Comparison of ENCODE assay signal across 13 cellular contexts in genomic region chr6:16483315-16483875, GRCh38.
DNase-seq lines count a peak whose midpoint lies in the region; ATAC-seq, FAIRE-seq and TF ChIP-seq lines count a peak whose summit lies in the region.
"Had no signal": no experiment of that assay in that cellular context is flagged by ENCODE, and none has a peak within 500 bp of the region (broad histone marks: within the 10 kb centered on the region; RNA-seq: fewer than 3 reads in every experiment).

No MANE protein-coding gene starts in this region.

- no peaks in the 10 kb centered on the region for H3K9me3 Mint-ChIP-seq in CD4-positive, CD25-positive, alpha-beta regulatory T cell
- H3K9me3 Mint-ChIP-seq in central memory CD8-positive, alpha-beta T cell, result no peaks in the 10 kb centered on the region
- peaks cover 7% of the 10 kb centered on the region for H3K9me3 Mint-ChIP-seq in mesothelial cell of epicardium

- H3K27me3 ChIP-seq in CD4-positive, CD25-positive, alpha-beta regulatory T cell (ENCODE audit: control insufficient read depth, insufficient read depth, low read length), result no peaks in the 10 kb centered on the region
- H3K27me3 ChIP-seq: BLaER1, esophagus muscularis mucosa had no signal

- H3K27me3 Mint-ChIP-seq in CD4-positive, CD25-positive, alpha-beta regulatory T cell, result no peaks in the 10 kb centered on the region
- no peaks in the 10 kb centered on the region for H3K27me3 Mint-ChIP-seq in central memory CD8-positive, alpha-beta T cell
- no peaks in the 10 kb centered on the region for H3K27me3 Mint-ChIP-seq in mesothelial cell of epicardium (ENCODE audit: low read depth)

- H3K27ac Mint-ChIP-seq in CD4-positive, CD25-positive, alpha-beta regulatory T cell, result peak overlapping the region; percentile 93 to 97 (median 97)
- peak overlapping the region; percentile 94 for H3K27ac Mint-ChIP-seq in central memory CD8-positive, alpha-beta T cell (ENCODE audit: low read depth)
- H3K27ac Mint-ChIP-seq in mesothelial cell of epicardium, result no peak overlapping the region

- ATAC-seq in CD4-positive, CD25-positive, alpha-beta regulatory T cell (ENCODE audit: low read depth in 2 of 2), result peak; percentile 49 to 50
- ATAC-seq in HG03558 (IDR thresholded peaks at IDR 0.05; ENCODE audit: extremely low read depth, unreplicated experiment) (peak; percentile 39), GM19463 (IDR thresholded peaks at IDR 0.05; ENCODE audit: unreplicated experiment) (no peak)
- ATAC-seq in central memory CD8-positive, alpha-beta T cell (replicated peaks; ENCODE audit: extremely low read depth, poor library complexity, severe bottlenecking), result peak; percentile 36

- no peak for TF ChIP-seq CTCF in mesothelial cell of epicardium (IDR thresholded peaks at IDR 0.05; ENCODE audit: unreplicated experiment)

- peak; percentile 29 to 91 (median 80) for DNase-seq in CD4-positive, CD25-positive, alpha-beta regulatory T cell
- DNase-seq in GM19239 (ENCODE audit: insufficient read length, low spot score), result no peak
- peak in 1 of 2 donors; percentile 40 for DNase-seq in central memory CD8-positive, alpha-beta T cell (ENCODE audit: low spot score in 2 of 2)
- DNase-seq in mesothelial cell of epicardium (ENCODE audit: low spot score in 2 of 2, unreplicated experiment in 2 of 2), result no peak
- no peak for DNase-seq in NCI-H2227 (lab: John Stamatoyannopoulos, UW; ENCODE audit: unreplicated experiment)
- no peak for DNase-seq in kidney tubule cell (ENCODE audit: low spot score)
- DNase-seq: NCI-H1048, SK-N-SH had no signal

- H3K4me3 ChIP-seq in CD4-positive, CD25-positive, alpha-beta regulatory T cell (ENCODE audit: low read depth, low read length), result peak overlapping the region; percentile 64
- H3K4me3 ChIP-seq: BLaER1, esophagus muscularis mucosa had no signal

- peak overlapping the region; percentile 67 to 85 (median 80) for H3K4me3 Mint-ChIP-seq in CD4-positive, CD25-positive, alpha-beta regulatory T cell
- peak overlapping the region; percentile 54 for H3K4me3 Mint-ChIP-seq in central memory CD8-positive, alpha-beta T cell
- H3K4me3 Mint-ChIP-seq in mesothelial cell of epicardium, result no peak overlapping the region

- H3K9me3 ChIP-seq in CD4-positive, CD25-positive, alpha-beta regulatory T cell (ENCODE audit: control insufficient read depth in 2 of 2, low read length in 2 of 2), result peaks cover 0 to 3% of the 10 kb centered on the region in 2 experiments
- H3K9me3 ChIP-seq: SK-N-SH had no signal

- H3K36me3 ChIP-seq in CD4-positive, CD25-positive, alpha-beta regulatory T cell (ENCODE audit: control insufficient read depth, insufficient read depth, low read length), result peaks cover 7% of the 10 kb centered on the region
- H3K36me3 ChIP-seq: BLaER1 had no signal

- FAIRE-seq in GM19239 (lab: Jason Lieb, UNC), result peak; percentile 84

- peaks cover 12% of the 10 kb centered on the region for H3K36me3 Mint-ChIP-seq in CD4-positive, CD25-positive, alpha-beta regulatory T cell
- H3K36me3 Mint-ChIP-seq in central memory CD8-positive, alpha-beta T cell (ENCODE audit: insufficient read depth), result peaks cover 33% of the 10 kb centered on the region
- H3K36me3 Mint-ChIP-seq in mesothelial cell of epicardium, result peaks cover 33% of the 10 kb centered on the region

- peak overlapping the region; percentile 95 for H3K27ac ChIP-seq in CD4-positive, CD25-positive, alpha-beta regulatory T cell (ENCODE audit: insufficient read depth, low read length, poor library complexity, severe bottlenecking)
- H3K27ac ChIP-seq: BLaER1, esophagus muscularis mucosa, HL-60 had no signal

- H3K4me1 Mint-ChIP-seq in CD4-positive, CD25-positive, alpha-beta regulatory T cell, result peaks cover 30 to 92% (median 76%) of the 10 kb centered on the region in 4 donors
- peaks cover 76% of the 10 kb centered on the region for H3K4me1 Mint-ChIP-seq in central memory CD8-positive, alpha-beta T cell
- H3K4me1 Mint-ChIP-seq in mesothelial cell of epicardium, result peaks cover 5% of the 10 kb centered on the region

- peaks cover 86% of the 10 kb centered on the region for H3K4me1 ChIP-seq in CD4-positive, CD25-positive, alpha-beta regulatory T cell (ENCODE audit: control insufficient read depth, insufficient read depth, low read length, poor library complexity, severe bottlenecking)
- H3K4me1 ChIP-seq: BLaER1 had no signal

Comparison
In these comparisons a context has a peak if more than half of its experiments do, and no peak if none do; other contexts are left out.
1. DNase-seq: peak in CD4-positive, CD25-positive, alpha-beta regulatory T cell (3 of 3); none in GM19239 (single experiment), mesothelial cell of epicardium (0 of 2), NCI-H2227 (single experiment) and kidney tubule cell (single experiment).